ENCODE assay signal across 17 cellular contexts in the genomic region with DNA sequence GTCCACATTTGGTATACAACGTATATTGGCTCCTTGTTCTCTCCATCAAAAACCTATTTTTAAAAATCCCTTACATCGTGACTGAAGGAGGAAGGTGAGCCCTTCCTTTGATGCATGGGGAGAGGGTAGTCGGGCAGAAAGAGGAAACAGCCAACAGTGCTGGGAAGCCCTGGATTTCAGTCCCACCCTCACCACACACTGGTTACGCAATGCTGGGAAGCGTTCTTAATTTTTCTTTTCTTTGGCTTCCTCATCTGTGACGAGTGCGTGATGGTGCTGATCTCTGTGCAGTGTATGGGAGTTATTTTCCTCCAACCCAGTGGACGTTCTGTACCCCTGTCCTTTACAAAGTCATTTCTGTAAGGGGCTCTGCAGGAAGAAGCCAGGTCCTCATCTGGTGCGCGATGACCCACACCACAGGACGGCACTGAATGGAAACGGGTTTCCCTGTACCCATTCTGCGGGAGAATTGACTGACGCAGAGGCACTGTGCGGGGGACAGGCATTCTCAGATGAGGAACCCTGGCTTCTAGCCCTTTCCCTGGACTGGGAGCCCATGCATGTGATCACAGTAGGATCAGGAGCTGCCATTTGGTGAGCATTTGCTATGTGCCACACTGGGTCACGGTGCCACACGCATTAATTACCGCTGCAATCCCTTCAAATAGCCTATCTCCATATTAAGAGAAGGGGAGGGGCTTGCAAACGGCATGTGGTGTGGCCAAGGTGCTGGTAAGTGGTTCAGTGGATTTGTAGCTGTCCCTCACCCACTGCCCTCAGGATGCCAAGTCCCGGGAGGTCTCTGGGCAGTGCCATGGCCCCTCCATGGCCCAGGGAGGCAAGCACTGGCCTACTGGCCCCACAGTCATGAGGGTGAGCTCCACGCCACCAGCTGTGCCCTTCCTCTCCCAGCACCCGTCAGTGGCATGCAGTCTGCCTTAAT. TPM values are rescaled to one million over a fixed set of nuclear protein-coding genes. Genes with fewer than 3 reads are reported as not detected.
"Had no signal": no experiment of that assay in that cellular context is flagged by ENCODE, and none has a peak within 500 bp of the region (broad histone marks: within the 10 kb centered on the region; RNA-seq: fewer than 3 reads in every experiment).

No MANE protein-coding gene starts in this region.

- H3K9me3 ChIP-seq: esophagus muscularis mucosa, thoracic aorta had no signal

- H3K27ac Mint-ChIP-seq: activated naive CD8-positive, alpha-beta T cell treated with anti-CD3 and anti-CD28 coated beads for 36 hours; activated T-cell treated with anti-CD3 and anti-CD28 coated beads, Interleukin-2, amount 50 U/mL, for 24 hours; nephron progenitor cell; stimulated activated naive CD8-positive, alpha-beta T cell treated with anti-CD3 and anti-CD28 coated beads, Interleukin-15, amount 100 ng/mL, for 72 hours; T-cell had no signal

- H3K36me3 Mint-ChIP-seq: activated naive CD8-positive, alpha-beta T cell treated with anti-CD3 and anti-CD28 coated beads for 36 hours had no signal

- H3K4me3 ChIP-seq: esophagus muscularis mucosa, thoracic aorta had no signal

- H3K27ac ChIP-seq: esophagus muscularis mucosa, thoracic aorta had no signal

- ATAC-seq: stimulated activated naive CD8-positive, alpha-beta T cell treated with anti-CD3 and anti-CD28 coated beads, Interleukin-15, amount 100 ng/mL, for 72 hours; T-cell had no signal

- H3K36me3 ChIP-seq: esophagus muscularis mucosa, thoracic aorta had no signal

- H3K4me3 Mint-ChIP-seq: activated naive CD8-positive, alpha-beta T cell treated with anti-CD3 and anti-CD28 coated beads for 36 hours; activated T-cell treated with anti-CD3 and anti-CD28 coated beads, Interleukin-2, amount 50 U/mL, for 24 hours; nephron progenitor cell; stimulated activated naive CD8-positive, alpha-beta T cell treated with anti-CD3 and anti-CD28 coated beads, Interleukin-15, amount 100 ng/mL, for 72 hours; T-cell had no signal

- H3K27me3 ChIP-seq: esophagus muscularis mucosa had no signal

- H3K9me3 Mint-ChIP-seq: activated naive CD8-positive, alpha-beta T cell treated with anti-CD3 and anti-CD28 coated beads for 36 hours; activated T-cell treated with anti-CD3 and anti-CD28 coated beads, Interleukin-2, amount 50 U/mL, for 24 hours; nephron progenitor cell; stimulated activated naive CD8-positive, alpha-beta T cell treated with anti-CD3 and anti-CD28 coated beads, Interleukin-15, amount 100 ng/mL, for 72 hours; T-cell had no signal

- DNase-seq: activated CD4-positive, alpha-beta T cell treated with anti-CD3 and anti-CD28 coated beads for 48 hours; activated gamma-delta T cell; activated naive CD8-positive, alpha-beta T cell treated with anti-CD3 and anti-CD28 coated beads for 36 hours; activated T-cell treated with anti-CD3 and anti-CD28 coated beads, Interleukin-2, amount 50 U/mL, for 24 hours; head of caudate nucleus; left colon; nephron progenitor cell; stimulated activated CD4-positive, alpha-beta T cell treated with anti-CD3 and anti-CD28 coated beads, Interleukin-15, amount 100 ng/mL, for 24 hours; stimulated activated CD4-positive, alpha-beta T cell treated with anti-CD3 and anti-CD28 coated beads, Interleukin-4, amount 100 ng/mL, for 4 hours; stimulated activated naive CD8-positive, alpha-beta T cell treated with anti-CD3 and anti-CD28 coated beads, Interleukin-15, amount 100 ng/mL, for 72 hours; T1000 had no signal

RNA-seq across cellular contexts. Expression of a gene that starts 4.3 kb away (rescaled TPM):
- total RNA-seq: skeletal muscle tissue had no signal

RNA-seq across cellular contexts. Expression of a gene that starts 58.8 kb away (rescaled TPM):
- total RNA-seq: activated naive CD8-positive, alpha-beta T cell treated with anti-CD3 and anti-CD28 coated beads for 36 hours; esophagus muscularis mucosa; left colon; osteoblast; skeletal muscle tissue; T-cell; ureter had no signal
